1 cellular context compared by ENCODE assay signal in genomic region chr4:108114503-108114902, GRCh38.
TF ChIP-seq lines count a peak whose summit lies in the region.

No MANE protein-coding gene starts in this region.

TF ChIP-seq in K562, 482 proteins besides CTCF, POLR2A, EP300 and RAD21 (continued from another document and continues in another):
- TF ChIP-seq DEAF1 (CRISPR knock-in tag; IDR thresholded peaks at IDR 0.05) (no peak), MTA2 (IDR thresholded peaks at IDR 0.05; ENCODE audit: low read depth) (peak; percentile 92), ZNF77 (CRISPR knock-in tag; IDR thresholded peaks at IDR 0.05) (no peak), ZBTB11 (CRISPR knock-in tag; IDR thresholded peaks at IDR 0.05) (0 out of 6 replicates have a peak, but pooled peaks of 1 of the 3 experiments have one; percentile 7), HES1 (IDR thresholded peaks at IDR 0.05; ENCODE audit: low read depth) (peak; percentile 67; the same call in 1 of the 2 replicates), ETS2 (tag; IDR thresholded peaks at IDR 0.05; ENCODE audit: borderline replicate concordance, poor library complexity, severe bottlenecking) (no peak), HSF4 (CRISPR knock-in tag; IDR thresholded peaks at IDR 0.05; ENCODE audit: borderline replicate concordance) (no peak), ZNF174 (CRISPR knock-in tag; IDR thresholded peaks at IDR 0.05) (no peak), SOX6 (IDR thresholded peaks at IDR 0.05) (peak; percentile 85), ZNF263 (CRISPR knock-in tag; IDR thresholded peaks at IDR 0.05; ENCODE audit: borderline replicate concordance) (no peak), ILK (tag; IDR thresholded peaks at IDR 0.05; ENCODE audit: borderline replicate concordance, low read depth) (no peak), RBM39 (optimal IDR thresholded peaks at IDR 0.05; ENCODE audit: low read depth, low read length) (no peak), ZFPM2 (CRISPR knock-in tag; IDR thresholded peaks at IDR 0.05) (no peak), POLR3G (IDR thresholded peaks at IDR 0.05; ENCODE audit: extremely low read depth, insufficient read length, insufficient replicate concordance) (no peak), SIN3B (IDR thresholded peaks at IDR 0.05; ENCODE audit: low read depth) (no peak), ZNF583 (CRISPR knock-in tag; IDR thresholded peaks at IDR 0.05) (no peak), HMG20A (CRISPR knock-in tag; conservative IDR thresholded peaks at IDR 0.05) (no peak), CHCHD3 (CRISPR knock-in tag; IDR thresholded peaks at IDR 0.05) (no peak), GTF3C2 (IDR thresholded peaks at IDR 0.05; ENCODE audit: borderline replicate concordance, extremely low read depth, insufficient read length) (no peak), RNF2 (IDR thresholded peaks at IDR 0.05) (peak; percentile 77; the same call in 1 of the 2 replicates), ZNF121 (CRISPR knock-in tag; conservative IDR thresholded peaks at IDR 0.05) (no peak), SMARCC2 (IDR thresholded peaks at IDR 0.05; ENCODE audit: low read depth) (peak; percentile 77), MECOM (CRISPR knock-in tag; IDR thresholded peaks at IDR 0.05) (no peak), NFIX (CRISPR knock-in tag; IDR thresholded peaks at IDR 0.05; ENCODE audit: low read depth) (no peak), PHF8 (IDR thresholded peaks at IDR 0.05; ENCODE audit: borderline replicate concordance, low read length) (no peak; the same call in 1 of the 2 replicates), ZNF277 (CRISPR knock-in tag; IDR thresholded peaks at IDR 0.05; ENCODE audit: borderline replicate concordance) (no peak), HIVEP1 (CRISPR knock-in tag; IDR thresholded peaks at IDR 0.05) (no peak), CHD4 (IDR thresholded peaks at IDR 0.05; ENCODE audit: insufficient read depth, insufficient replicate concordance, low read depth, low read length, poor library complexity, severe bottlenecking) (no peak), ZBTB2 (IDR thresholded peaks at IDR 0.05) (0 out of 2 replicates have a peak, but pooled peaks have one; percentile 32), TFAM (CRISPR knock-in tag; conservative IDR thresholded peaks at IDR 0.05) (no peak), DIDO1 (tag; IDR thresholded peaks at IDR 0.05; ENCODE audit: low read depth) (no peak), ZNF197 (CRISPR knock-in tag; IDR thresholded peaks at IDR 0.05; ENCODE audit: low read depth) (no peak), HCFC1 (IDR thresholded peaks at IDR 0.05; ENCODE audit: low read depth, low read length) (no peak), ZNF766 (CRISPR knock-in tag; conservative IDR thresholded peaks at IDR 0.05) (no peak), ZNF740 (CRISPR knock-in tag; IDR thresholded peaks at IDR 0.05) (no peak), ZNF740 (tag; IDR thresholded peaks at IDR 0.05) (no peak), ZNF140 (CRISPR knock-in tag; IDR thresholded peaks at IDR 0.05) (no peak), BCL6 (CRISPR knock-in tag; IDR thresholded peaks at IDR 0.05) (no peak), TRIM28 (IDR thresholded peaks at IDR 0.05) (no peak), HEY1 (CRISPR knock-in tag; IDR thresholded peaks at IDR 0.05; ENCODE audit: borderline replicate concordance) (no peak), ZNF347 (CRISPR knock-in tag; IDR thresholded peaks at IDR 0.05; ENCODE audit: low read depth) (no peak), HMGN3 (IDR thresholded peaks at IDR 0.05; ENCODE audit: borderline replicate concordance, extremely low read depth, insufficient read length, low read depth, low read length) (no peak), ZSCAN32 (CRISPR knock-in tag; IDR thresholded peaks at IDR 0.05) (no peak), MCM5 (IDR thresholded peaks at IDR 0.05; ENCODE audit: low read depth) (no peak), ZNF280A (IDR thresholded peaks at IDR 0.05; ENCODE audit: low read depth, partially characterized antibody) (no peak), SMARCA4 (IDR thresholded peaks at IDR 0.05) (peak; percentile 95), NELFE (IDR thresholded peaks at IDR 0.05; ENCODE audit: insufficient read depth, insufficient read length) (no peak), ADNP (tag; IDR thresholded peaks at IDR 0.05) (no peak), THRB (CRISPR knock-in tag; conservative IDR thresholded peaks at IDR 0.05) (no peak), KLF1 (tag; IDR thresholded peaks at IDR 0.05) (no peak), ZNF785 (CRISPR knock-in tag; IDR thresholded peaks at IDR 0.05) (no peak), MCM7 (IDR thresholded peaks at IDR 0.05) (no peak), ZNF395 (CRISPR knock-in tag; IDR thresholded peaks at IDR 0.05) (0 out of 2 replicates have a peak, but pooled peaks have one; percentile 44), ETV6 (IDR thresholded peaks at IDR 0.05; ENCODE audit: borderline replicate concordance in 1 of 2, low read depth in 2 of 2, low read length in 1 of 2) (0 out of 4 replicates have a peak, but pooled peaks of 1 of the 2 experiments have one; percentile 48), ETV6 (CRISPR knock-in tag; IDR thresholded peaks at IDR 0.05; ENCODE audit: borderline replicate concordance) (no peak), SIN3A (IDR thresholded peaks at IDR 0.05; ENCODE audit: borderline replicate concordance in 2 of 2, control insufficient read depth in 1 of 2, low read depth in 2 of 2, low read length in 2 of 2) (no peak), ZNF384 (IDR thresholded peaks at IDR 0.05; ENCODE audit: low read depth, low read length) (no peak)
